ENCODE assay signal across 20 cellular contexts in genomic region chr4:31016322-31017061, GRCh38.
"Had no signal": no experiment of that assay in that cellular context is flagged by ENCODE, and none has a peak within 500 bp of the region (broad histone marks: within the 10 kb centered on the region; RNA-seq: fewer than 3 reads in every experiment).

No MANE protein-coding gene starts in this region.

- H3K27me3 Mint-ChIP-seq: activated CD4-positive, alpha-beta memory T cell treated with anti-CD3 and anti-CD28 coated beads, Interleukin-2, amount 10 ng/mL, durations not matched to agents 7 days and 5 days; activated naive CD8-positive, alpha-beta T cell treated with anti-CD3 and anti-CD28 coated beads, Interleukin-2, amount 50 U/mL, for 24 hours; dendritic cell treated with granulocyte-macrophage colony-stimulating factor and Interleukin-4, amounts not matched to agents 40 ng/mL and 50 ng/mL, for 4 days; memory B cell; naive thymus-derived CD4-positive, alpha-beta T cell had no signal

- ATAC-seq: activated naive CD8-positive, alpha-beta T cell treated with anti-CD3 and anti-CD28 coated beads, Interleukin-2, amount 50 U/mL, for 24 hours; activated T-cell treated with anti-CD3 and anti-CD28 coated beads, Interleukin-2, amount 50 U/mL, for 72 hours; foreskin keratinocyte; naive thymus-derived CD4-positive, alpha-beta T cell had no signal

- H3K36me3 ChIP-seq: upper lobe of left lung had no signal

- H3K9me3 Mint-ChIP-seq: activated naive CD8-positive, alpha-beta T cell treated with anti-CD3 and anti-CD28 coated beads, Interleukin-2, amount 50 U/mL, for 24 hours; dendritic cell treated with granulocyte-macrophage colony-stimulating factor and Interleukin-4, amounts not matched to agents 40 ng/mL and 50 ng/mL, for 4 days; memory B cell; neural crest cell; T-helper 1 cell treated with Interleukin-12 subunit alpha and Interleukin-12 subunit beta and Interleukin-4 antibody, amounts not matched to agents 30 μg/mL and 1 μg/mL, for 36 hours had no signal

- H3K9me3 ChIP-seq: upper lobe of left lung had no signal

- H3K4me1 ChIP-seq: upper lobe of left lung had no signal

- H3K4me3 Mint-ChIP-seq: activated CD4-positive, alpha-beta memory T cell treated with anti-CD3 and anti-CD28 coated beads, Interleukin-2, amount 10 ng/mL, durations not matched to agents 7 days and 5 days; activated naive CD8-positive, alpha-beta T cell treated with anti-CD3 and anti-CD28 coated beads, Interleukin-2, amount 50 U/mL, for 24 hours; activated T-cell treated with anti-CD3 and anti-CD28 coated beads, Interleukin-2, amount 50 U/mL, for 72 hours; dendritic cell treated with granulocyte-macrophage colony-stimulating factor and Interleukin-4, amounts not matched to agents 40 ng/mL and 50 ng/mL, for 4 days; memory B cell; naive thymus-derived CD4-positive, alpha-beta T cell; neural crest cell; T-helper 1 cell treated with Interleukin-12 subunit alpha and Interleukin-12 subunit beta and Interleukin-4 antibody, amounts not matched to agents 30 μg/mL and 1 μg/mL, for 36 hours had no signal

- H3K27ac Mint-ChIP-seq: activated CD4-positive, alpha-beta memory T cell treated with anti-CD3 and anti-CD28 coated beads, Interleukin-2, amount 10 ng/mL, durations not matched to agents 7 days and 5 days; activated naive CD8-positive, alpha-beta T cell treated with anti-CD3 and anti-CD28 coated beads, Interleukin-2, amount 50 U/mL, for 24 hours; activated T-cell treated with anti-CD3 and anti-CD28 coated beads, Interleukin-2, amount 50 U/mL, for 72 hours; dendritic cell treated with granulocyte-macrophage colony-stimulating factor and Interleukin-4, amounts not matched to agents 40 ng/mL and 50 ng/mL, for 4 days; memory B cell; naive thymus-derived CD4-positive, alpha-beta T cell; T-helper 1 cell treated with Interleukin-12 subunit alpha and Interleukin-12 subunit beta and Interleukin-4 antibody, amounts not matched to agents 30 μg/mL and 1 μg/mL, for 36 hours had no signal

- H3K27ac ChIP-seq: foreskin keratinocyte, upper lobe of left lung had no signal

- H3K4me3 ChIP-seq: upper lobe of left lung had no signal

- H3K4me1 Mint-ChIP-seq: activated CD4-positive, alpha-beta memory T cell treated with anti-CD3 and anti-CD28 coated beads, Interleukin-2, amount 10 ng/mL, durations not matched to agents 7 days and 5 days; activated naive CD8-positive, alpha-beta T cell treated with anti-CD3 and anti-CD28 coated beads, Interleukin-2, amount 50 U/mL, for 24 hours; memory B cell; naive thymus-derived CD4-positive, alpha-beta T cell; neural crest cell had no signal

- H3K27me3 ChIP-seq: foreskin keratinocyte, upper lobe of left lung had no signal

- DNase-seq: activated CD4-positive, alpha-beta memory T cell treated with anti-CD3 and anti-CD28 coated beads, Interleukin-2, amount 10 ng/mL, durations not matched to agents 7 days and 5 days; activated CD4-positive, alpha-beta T cell treated with anti-CD3 and anti-CD28 coated beads for 48 hours; activated CD4-positive, CD25-positive, alpha-beta regulatory T cell; activated effector memory CD4-positive, alpha-beta T cell treated with anti-CD3 and anti-CD28 coated beads, Interleukin-2, amount 50 U/mL, for 16 hours; activated naive CD4-positive, alpha-beta T cell treated with anti-CD3 and anti-CD28 coated beads, Interleukin-2, amount 50 U/mL, for 16 hours; activated naive CD8-positive, alpha-beta T cell treated with anti-CD3 and anti-CD28 coated beads, Interleukin-2, amount 50 U/mL, for 24 hours; activated T-cell treated with anti-CD3 and anti-CD28 coated beads, Interleukin-2, amount 50 U/mL, for 72 hours; caudate nucleus; effector CD4-positive, alpha-beta T cell; foreskin keratinocyte; naive thymus-derived CD4-positive, alpha-beta T cell; retina; stimulated activated CD4-positive, alpha-beta T cell treated with anti-CD3 and anti-CD28 coated beads, Interleukin-2, amount 100 ng/mL, for 48 hours; stimulated activated naive CD4-positive, alpha-beta T cell treated with Interleukin-2 at 50 U/mL for 16 hours; T1000; upper lobe of left lung had no signal

- H3K36me3 Mint-ChIP-seq: memory B cell; naive thymus-derived CD4-positive, alpha-beta T cell had no signal
